In genomic region chr5:108945094-108945493, GRCh38 we compare ENCODE assay signal across 17 cellular contexts.
DNase-seq lines count a peak whose midpoint lies in the region; ATAC-seq, FAIRE-seq and TF ChIP-seq lines count a peak whose summit lies in the region.
"Had no signal": no experiment of that assay in that cellular context is flagged by ENCODE, and none has a peak within 500 bp of the region (broad histone marks: within the 10 kb centered on the region; RNA-seq: fewer than 3 reads in every experiment).

No MANE protein-coding gene starts in this region.

- H2BK5ac ChIP-seq in H1 (ENCODE audit: low read depth, low read length): no peak overlapping the region

- peak overlapping the region; percentile 24; the same call in 1 of the 2 replicates for H2AFZ ChIP-seq in H1 (ENCODE audit: low read length)
- H2AFZ ChIP-seq: GM23248 had no signal

- no peak overlapping the region for H2BK20ac ChIP-seq in H1 (ENCODE audit: low read length)

- no peaks in the 10 kb centered on the region for H3K79me2 ChIP-seq in H1 (ENCODE audit: control insufficient read depth in 1 of 2, insufficient read depth in 2 of 2, low read length in 2 of 2)

- H3K9me3 ChIP-seq in HUES6 (ENCODE audit: control insufficient read depth, insufficient read depth, low read depth, low read length): no peaks in the 10 kb centered on the region
- no peaks in the 10 kb centered on the region for H3K9me3 ChIP-seq in H1 (ENCODE audit: insufficient read depth in 2 of 2, low read depth in 1 of 2, low read length in 1 of 2)
- no peaks in the 10 kb centered on the region for H3K9me3 ChIP-seq in iPS-20b (ENCODE audit: insufficient read depth, low read depth, low read length)

- ATAC-seq in GM18909 (IDR thresholded peaks at IDR 0.05; ENCODE audit: poor library complexity, unreplicated experiment): no peak
- no peak for ATAC-seq in stimulated activated naive CD8-positive, alpha-beta T cell treated with anti-CD3 and anti-CD28 coated beads, Interleukin-15, amount 100 ng/mL, for 72 hours

- H3K9ac ChIP-seq in HUES6 (ENCODE audit: low read length) (no peak overlapping the region), H1 (replicated peaks in 1 of 4; ENCODE audit: extremely low read depth in 1 of 4, low read depth in 3 of 4, low read length in 3 of 4) (no peak overlapping the region), iPS-20b (ENCODE audit: low read depth, low read length) (no peak overlapping the region)
- H3K9ac ChIP-seq: GM23248 had no signal

- no peak overlapping the region for H3K14ac ChIP-seq in H1 (ENCODE audit: insufficient read length)

- no peak for TF ChIP-seq CTCF in H1 (IDR thresholded peaks at IDR 0.05; ENCODE audit: control extremely low read depth in 1 of 3, insufficient read depth in 1 of 3, low read depth in 1 of 3, low read length in 3 of 3)

- TF ChIP-seq POLR2A in H1 (IDR thresholded peaks at IDR 0.05; ENCODE audit: control extremely low read depth in 1 of 2, low read depth in 2 of 2, low read length in 2 of 2): no peak

- H4K20me1 ChIP-seq in H1 (replicated peaks in 1 of 2; ENCODE audit: control insufficient read depth in 1 of 2, insufficient read depth in 2 of 2, low read length in 2 of 2): no peaks in the 10 kb centered on the region

- no peak overlapping the region for H3K27ac Mint-ChIP-seq in stimulated activated naive CD8-positive, alpha-beta T cell treated with anti-CD3 and anti-CD28 coated beads, Interleukin-15, amount 100 ng/mL, for 72 hours
- H3K27ac Mint-ChIP-seq: CD14-positive monocyte; CD8-positive, alpha-beta memory T cell; HFFc6 had no signal

- peak overlapping the region; percentile 68 for H4K91ac ChIP-seq in H1 (replicated peaks; ENCODE audit: insufficient read length, low read length)

- peak overlapping the region; percentile 86; the same call in 1 of the 2 replicates for H3K27ac ChIP-seq in HUES6 (ENCODE audit: low read depth, low read length)
- no peak overlapping the region for H3K27ac ChIP-seq in H1 (ENCODE audit: low read depth, low read length)
- peak overlapping the region; percentile 59 for H3K27ac ChIP-seq in iPS-20b (ENCODE audit: low read length)
- H3K27ac ChIP-seq: 22Rv1, GM23248 had no signal

- peak; percentile 10 for DNase-seq in G401 (ENCODE audit: low spot score)
- no peak for DNase-seq in H1 (ENCODE audit: low read depth in 1 of 2, low spot score in 2 of 2)
- DNase-seq in H4 (ENCODE audit: low spot score): no peak
- no peak for DNase-seq in stimulated activated naive CD8-positive, alpha-beta T cell treated with anti-CD3 and anti-CD28 coated beads, Interleukin-15, amount 100 ng/mL, for 72 hours
- no peak for DNase-seq in RKO (ENCODE audit: low spot score)
- DNase-seq: CD8-positive, alpha-beta memory T cell; DMS53; GM23248; HCEC 1CT; HFFc6; IMR-90 had no signal

- H3K4me3 ChIP-seq in HUES6 (ENCODE audit: low read depth, low read length) (no peak overlapping the region), H1 (ENCODE audit: extremely low read depth in 1 of 4, insufficient read depth in 2 of 4, low read depth in 3 of 4, low read length in 4 of 4) (0 out of 8 replicates have a peak overlapping the region, but pooled peaks of 1 of the 4 experiments have one; percentile 2), iPS-20b (ENCODE audit: low read length) (0 out of 2 replicates have a peak overlapping the region, but pooled peaks have one; percentile 13)
- H3K4me3 ChIP-seq: GM23248 had no signal

- no peak overlapping the region for H2BK12ac ChIP-seq in H1 (ENCODE audit: low read depth, low read length)

- no peak overlapping the region for H2BK15ac ChIP-seq in H1 (ENCODE audit: low read length)

- H3K23ac ChIP-seq in H1 (ENCODE audit: insufficient read length): no peak overlapping the region

- H3K4me1 ChIP-seq in HUES6 (ENCODE audit: control insufficient read depth, insufficient read depth, low read length) (peaks cover 27% of the 10 kb centered on the region), H1 (replicated peaks in 1 of 4; ENCODE audit: control insufficient read depth in 3 of 4, insufficient read depth in 4 of 4, low read length in 3 of 4) (no peaks in the 10 kb centered on the region; a peak in 1 of 7 replicates), iPS-20b (ENCODE audit: insufficient read depth, low read length) (peaks cover 19% of the 10 kb centered on the region; the same call in 1 of the 2 replicates)

- no peaks in the 10 kb centered on the region for H3K4me1 Mint-ChIP-seq in stimulated activated naive CD8-positive, alpha-beta T cell treated with anti-CD3 and anti-CD28 coated beads, Interleukin-15, amount 100 ng/mL, for 72 hours
- H3K4me1 Mint-ChIP-seq: CD14-positive monocyte; CD8-positive, alpha-beta memory T cell had no signal

- peak; percentile 42 for FAIRE-seq in H1 (lab: Jason Lieb, UNC)
- FAIRE-seq: HTR-8/SVneo had no signal

- in situ Hi-C loops in G401 (cut with HindIII; ENCODE audit: low sequenced_read_pairs): no loop called here

- H3K36me3 ChIP-seq in HUES6 (ENCODE audit: control insufficient read depth, insufficient read depth, low read length): no peaks in the 10 kb centered on the region
- no peaks in the 10 kb centered on the region for H3K36me3 ChIP-seq in H1 (ENCODE audit: control insufficient read depth in 2 of 4, insufficient read depth in 4 of 4, low read length in 3 of 4)
- H3K36me3 ChIP-seq in iPS-20b (ENCODE audit: insufficient read depth, low read depth, low read length): no peaks in the 10 kb centered on the region

- TF ChIP-seq EP300 in H1 (IDR thresholded peaks at IDR 0.05; ENCODE audit: borderline replicate concordance in 1 of 2, low read depth in 2 of 2, low read length in 2 of 2): no peak

- no peak overlapping the region for H3K56ac ChIP-seq in H1 (replicated peaks; ENCODE audit: insufficient read length, low read depth, low read length)

- H2AK5ac ChIP-seq in H1 (ENCODE audit: low read depth, low read length): no peak overlapping the region

- TF ChIP-seq RAD21 in H1 (IDR thresholded peaks at IDR 0.05 in 1 of 2, conservative IDR thresholded peaks at IDR 0.05 in 1 of 2; ENCODE audit: low read depth in 2 of 2, low read length in 2 of 2): no peak

- no peaks in the 10 kb centered on the region for H3K27me3 ChIP-seq in HUES6 (ENCODE audit: control insufficient read depth, insufficient read depth, low read length)
- no peaks in the 10 kb centered on the region for H3K27me3 ChIP-seq in H1 (replicated peaks in 1 of 4; ENCODE audit: control insufficient read depth in 3 of 4, extremely low read depth in 1 of 4, insufficient read depth in 3 of 4, low read length in 3 of 4)
- H3K27me3 ChIP-seq in iPS-20b (ENCODE audit: insufficient read depth, low read length): no peaks in the 10 kb centered on the region

- H3K4me3 Mint-ChIP-seq in stimulated activated naive CD8-positive, alpha-beta T cell treated with anti-CD3 and anti-CD28 coated beads, Interleukin-15, amount 100 ng/mL, for 72 hours: no peak overlapping the region
- H3K4me3 Mint-ChIP-seq: CD14-positive monocyte; CD8-positive, alpha-beta memory T cell; HFFc6 had no signal

- H4K8ac ChIP-seq in H1 (ENCODE audit: extremely low read depth, insufficient read depth, low read length): no peak overlapping the region

- H3K4ac ChIP-seq in H1 (replicated peaks; ENCODE audit: insufficient read length, low read depth, low read length): no peak overlapping the region

- H3K79me1 ChIP-seq in H1 (ENCODE audit: low read depth, low read length): no peaks in the 10 kb centered on the region

- H4K5ac ChIP-seq in H1 (ENCODE audit: insufficient read length, low read depth, low read length): peak overlapping the region; percentile 36

- no peaks in the 10 kb centered on the region for H3K23me2 ChIP-seq in H1 (ENCODE audit: low read depth, low read length)

- POLR2A ChIA-PET in H1 (lab: Charles Lee; ENCODE audit: partially characterized antibody): no interaction called here

- CTCF ChIA-PET in H1 (lab: Charles Lee; ENCODE audit: partially characterized antibody): no interaction called here

- 16% methylated on average over 3 of the region's 3 CpGs; no CpG with 5 or more reads in 1 of the 2 experiments for WGBS in H1 (ENCODE audit: extremely low coverage in 1 of 2, insufficient coverage in 1 of 2, insufficient read length in 1 of 2, insufficient replicate concordance in 2 of 2, low coverage in 1 of 2, low lambda C conversion rate in 2 of 2, missing lambda C conversion rate in 1 of 2), 2 experiments

- peak overlapping the region in 1 of 2 experiments; percentile 43; a peak in 1 of 4 replicates for H3K4me2 ChIP-seq in H1 (ENCODE audit: insufficient read depth in 1 of 2, low read depth in 2 of 2, low read length in 2 of 2)

- no peaks in the 10 kb centered on the region for H3K9me3 Mint-ChIP-seq in stimulated activated naive CD8-positive, alpha-beta T cell treated with anti-CD3 and anti-CD28 coated beads, Interleukin-15, amount 100 ng/mL, for 72 hours
- H3K9me3 Mint-ChIP-seq: CD14-positive monocyte; CD8-positive, alpha-beta memory T cell; HFFc6 had no signal

- H3K18ac ChIP-seq in H1 (ENCODE audit: extremely low read depth, low read length): no peak overlapping the region

- H3K27me3 Mint-ChIP-seq in stimulated activated naive CD8-positive, alpha-beta T cell treated with anti-CD3 and anti-CD28 coated beads, Interleukin-15, amount 100 ng/mL, for 72 hours: no peaks in the 10 kb centered on the region
- H3K27me3 Mint-ChIP-seq: CD8-positive, alpha-beta memory T cell had no signal

- H2BK120ac ChIP-seq in H1 (replicated peaks; ENCODE audit: low read depth, low read length): no peak overlapping the region

TF ChIP-seq in H1, 55 proteins besides CTCF, POLR2A, EP300 and RAD21 (continues in another document):
- no peak for TF ChIP-seq SAP30 (IDR thresholded peaks at IDR 0.05; ENCODE audit: insufficient read depth, insufficient replicate concordance, low read length)
- no peak for TF ChIP-seq RBBP5 (IDR thresholded peaks at IDR 0.05; ENCODE audit: borderline replicate concordance, low read depth, low read length)
- TF ChIP-seq HDAC6 (IDR thresholded peaks at IDR 0.05; ENCODE audit: low read depth, low read length): no peak
- TF ChIP-seq FOSL1 (IDR thresholded peaks at IDR 0.05; ENCODE audit: insufficient read depth, low read depth, low read length): no peak
- peak; percentile 60 for TF ChIP-seq MAX (IDR thresholded peaks at IDR 0.05)
- TF ChIP-seq SP1 (IDR thresholded peaks at IDR 0.05; ENCODE audit: low read depth, low read length): no peak
- TF ChIP-seq E2F6 (IDR thresholded peaks at IDR 0.05): peak; percentile 77
- no peak for TF ChIP-seq YY1 (IDR thresholded peaks at IDR 0.05; ENCODE audit: low read depth, low read length)
- TF ChIP-seq SP4 (IDR thresholded peaks at IDR 0.05; ENCODE audit: low read length): no peak
- TF ChIP-seq KDM1A (IDR thresholded peaks at IDR 0.05; ENCODE audit: borderline replicate concordance, low read length): no peak
